In genomic region chr10:68897336-68897741, GRCh38 we compare ENCODE assay signal across 8 cellular contexts. TPM values are rescaled to one million over a fixed set of nuclear protein-coding genes. Genes with fewer than 3 reads are reported as not detected.
DNase-seq lines count a peak whose midpoint lies in the region; ATAC-seq and TF ChIP-seq lines count a peak whose summit lies in the region.

No MANE protein-coding gene starts in this region.

- H3K36me3 ChIP-seq in Karpas-422 (ENCODE audit: insufficient read depth, low read length) = no peaks in the 10 kb centered on the region
- no peaks in the 10 kb centered on the region for H3K36me3 ChIP-seq in PC-9 (ENCODE audit: low read depth)
- H3K36me3 ChIP-seq in thoracic aorta = no peaks in the 10 kb centered on the region

- peak overlapping the region in 4 of 5 experiments; percentile 36 to 78 (median 51) for H3K4me3 Mint-ChIP-seq in brain

- TF ChIP-seq CTCF in PC-9 (conservative IDR thresholded peaks at IDR 0.05) = peak; percentile 68
- peak; percentile 69 to 71 for TF ChIP-seq CTCF in brain (conservative IDR thresholded peaks at IDR 0.05)
- peak; percentile 30 for TF ChIP-seq CTCF in thoracic aorta (IDR thresholded peaks at IDR 0.05)

- no peaks in the 10 kb centered on the region for H3K9me3 ChIP-seq in Karpas-422 (ENCODE audit: low read length)
- no peaks in the 10 kb centered on the region for H3K9me3 ChIP-seq in PC-9 (ENCODE audit: insufficient read depth, low read depth)
- no peaks in the 10 kb centered on the region for H3K9me3 ChIP-seq in thoracic aorta

- ATAC-seq in thoracic aorta (ENCODE audit: insufficient number of reproducible peaks, low FRiP score, low read depth) (no peak), HG03280 (IDR thresholded peaks at IDR 0.05; ENCODE audit: unreplicated experiment) (no peak), GM18861 (IDR thresholded peaks at IDR 0.05; ENCODE audit: unreplicated experiment) (no peak)

- peaks cover 11% of the 10 kb centered on the region for H3K4me1 ChIP-seq in Karpas-422 (ENCODE audit: low read length)
- H3K4me1 ChIP-seq in PC-9 (replicated peaks; ENCODE audit: insufficient read depth) = peaks cover 12% of the 10 kb centered on the region
- H3K4me1 ChIP-seq in thoracic aorta (ENCODE audit: control insufficient read depth in 1 of 2, low read depth in 2 of 2) = peaks cover 4 to 13% of the 10 kb centered on the region in 2 donors

- H3K79me2 ChIP-seq in Karpas-422 (ENCODE audit: low read length) (peaks cover 12% of the 10 kb centered on the region), PC-9 (ENCODE audit: low read depth) (peaks cover 10% of the 10 kb centered on the region)

- peak overlapping the region; percentile 13 to 74 (median 71) for H3K27ac Mint-ChIP-seq in brain

- peaks cover 9% of the 10 kb centered on the region for H3K27me3 Mint-ChIP-seq in brain

- H3K9ac ChIP-seq in Karpas-422 (ENCODE audit: low read length) = no peak overlapping the region

- H3K27ac ChIP-seq in Karpas-422 (ENCODE audit: low read length) (no peak overlapping the region), PC-9 (no peak overlapping the region), thoracic aorta (no peak overlapping the region)

- intact Hi-C loops in PC-9 (cut with micrococcal nuclease; ENCODE audit: unreplicated experiment) = loop anchor here (1.0 to 5.0 kb wide), 3 partner anchors 90 to 689 kb away; no protein-coding TSS in a partner anchor

- H4K20me1 ChIP-seq in Karpas-422 (ENCODE audit: insufficient read depth, low read depth, low read length) (peaks cover 6% of the 10 kb centered on the region; the same call in 1 of the 2 replicates), PC-9 (ENCODE audit: insufficient read depth) (no peaks in the 10 kb centered on the region)

- CTCF ChIA-PET in PC-9 (lab: Charles Lee) = interaction anchor here (0.6 to 1.4 kb wide), 6 partner anchors 53 to 842 kb away, joined by 3 to 9 read pairs (median 4); no protein-coding TSS in a partner anchor

- POLR2A ChIA-PET in PC-9 (lab: Charles Lee; ENCODE audit: unreplicated experiment) = interaction anchor here (0.5 kb wide), 1 partner anchor 684 kb away, joined by 3 read pairs; no protein-coding TSS in a partner anchor

- H3K9me3 Mint-ChIP-seq in brain = no peaks in the 10 kb centered on the region

- H3K4me2 ChIP-seq in Karpas-422 (ENCODE audit: low read depth, low read length, poor library complexity, severe bottlenecking) = no peak overlapping the region
- H3K4me2 ChIP-seq in PC-9 = no peak overlapping the region

- H3F3A ChIP-seq in PC-9 (ENCODE audit: insufficient read depth, low read depth) = no peaks in the 10 kb centered on the region

- H3K4me3 ChIP-seq in Karpas-422 (ENCODE audit: low read length) = no peak overlapping the region
- H3K4me3 ChIP-seq in PC-9 = no peak overlapping the region
- H3K4me3 ChIP-seq in thoracic aorta = no peak overlapping the region

- no TSS peak for BruUV-seq in PC-9 (replicated peaks; lab: Mats Ljungman, UMichigan)

- H3K36me3 Mint-ChIP-seq in brain = peaks cover under 1% of the 10 kb centered on the region

- H3K9me2 ChIP-seq in Karpas-422 (replicated peaks; ENCODE audit: insufficient read depth, low read length) (no peaks in the 10 kb centered on the region), PC-9 (ENCODE audit: insufficient read depth) (no peaks in the 10 kb centered on the region)

- H3K27me3 ChIP-seq in Karpas-422 (ENCODE audit: low read length) (no peaks in the 10 kb centered on the region), PC-9 (ENCODE audit: insufficient read depth, low read depth) (no peaks in the 10 kb centered on the region), thoracic aorta (replicated peaks; ENCODE audit: insufficient read depth) (no peaks in the 10 kb centered on the region)

- H3K4me1 Mint-ChIP-seq in brain = peaks cover 35% of the 10 kb centered on the region

- DNase-seq in EH (ENCODE audit: low read depth) (peak; percentile 81), Karpas-422 (peak; percentile 67), PC-9 (peak; percentile 46 to 54), kidney glomerular epithelial cell (lab: John Stamatoyannopoulos, UW) (peak; percentile 73), thoracic aorta (ENCODE audit: low spot score) (no peak)

- H2AFZ ChIP-seq in Karpas-422 (ENCODE audit: low read length) (no peak overlapping the region), PC-9 (no peak overlapping the region)

RNA-seq across cellular contexts. Expression of gene DDX50, which starts 3.8 kb away (rescaled TPM):
- total RNA-seq in Karpas-422 (2014; rRNA removed; shearing (Covaris generic); ENCODE audit: low replicate concordance) = 48.3 and 61.1 TPM in 2 replicates
- total RNA-seq in PC-9 (2021) (33.8 and 37.7 TPM in 2 replicates), thoracic aorta (10 to 100 TPM; 30.6 to 33.9 TPM)
- polyA plus RNA-seq in brain (ENCODE audit: insufficient read depth, low read depth, low replicate concordance) = 18.5 TPM

RNA-seq across cellular contexts. Expression of gene DDX21, which starts 58.6 kb away (rescaled TPM):
- 87.0 and 89.8 TPM in 2 replicates for total RNA-seq in Karpas-422 (2014; rRNA removed; shearing (Covaris generic); ENCODE audit: low replicate concordance)
- total RNA-seq in PC-9 (2021) (65.8 and 88.0 TPM in 2 replicates), thoracic aorta (100 to 1,000 TPM in 1 of 2 donors, 10 to 100 TPM in 1; 32.1 to 122 TPM)
- 20.9 TPM for polyA plus RNA-seq in brain (ENCODE audit: insufficient read depth, low read depth, low replicate concordance)
